Comparison of ENCODE assay signal across 8 cellular contexts in genomic region chr9:124126571-124127289, GRCh38.
A peak's percentile ranks its signal among the peaks of the same experiment; 100 is the strongest.
DNase-seq lines count a peak whose midpoint lies in the region; ATAC-seq and TF ChIP-seq lines count a peak whose summit lies in the region.

No MANE protein-coding gene starts in this region.

- no peaks in the 10 kb centered on the region for H3K36me3 Mint-ChIP-seq in CD8-positive, alpha-beta T cell
- H3K36me3 Mint-ChIP-seq in endodermal cell (ENCODE audit: low read depth): no peaks in the 10 kb centered on the region

- no peak overlapping the region for H3K9ac ChIP-seq in endodermal cell (ENCODE audit: extremely low read depth, low read length, poor library complexity, severe bottlenecking)

- POLR2A ChIA-PET in CD8-positive, alpha-beta T cell (lab: Charles Lee): no interaction called here

- no peak overlapping the region for H3K4me3 Mint-ChIP-seq in CD8-positive, alpha-beta T cell
- H3K4me3 Mint-ChIP-seq in endodermal cell: no peak overlapping the region

- peaks cover 4% of the 10 kb centered on the region for H3K4me1 Mint-ChIP-seq in CD8-positive, alpha-beta T cell (ENCODE audit: low read depth)
- H3K4me1 Mint-ChIP-seq in endodermal cell: peaks cover 5% of the 10 kb centered on the region

- no peaks in the 10 kb centered on the region for H3K27me3 ChIP-seq in CD8-positive, alpha-beta T cell (ENCODE audit: insufficient read depth, low read length)
- no peaks in the 10 kb centered on the region for H3K27me3 ChIP-seq in endodermal cell (ENCODE audit: control insufficient read depth, insufficient read depth, low read length, poor library complexity, severe bottlenecking)

- peak; percentile 56 for ATAC-seq in CD8-positive, alpha-beta T cell
- ATAC-seq in HG02678 (IDR thresholded peaks at IDR 0.05; ENCODE audit: unreplicated experiment) (peak; percentile 41), HG03196 (IDR thresholded peaks at IDR 0.05; ENCODE audit: unreplicated experiment) (no peak)

- peaks cover 2% of the 10 kb centered on the region for H3K9me3 Mint-ChIP-seq in CD8-positive, alpha-beta T cell
- H3K9me3 Mint-ChIP-seq in endodermal cell: no peaks in the 10 kb centered on the region

- H3K27ac Mint-ChIP-seq in CD8-positive, alpha-beta T cell: no peak overlapping the region
- H3K27ac Mint-ChIP-seq in endodermal cell: no peak overlapping the region

- no peaks in the 10 kb centered on the region for H3K4me1 ChIP-seq in CD8-positive, alpha-beta T cell (ENCODE audit: insufficient read depth, low read length)
- H3K4me1 ChIP-seq in endodermal cell (ENCODE audit: control insufficient read depth, insufficient read depth, low read length): peaks cover 5% of the 10 kb centered on the region

- WGBS in endodermal cell (ENCODE audit: insufficient coverage in 1 of 2, insufficient read length in 1 of 2), 2 experiments: 39 to 60% methylated on average over 9 to 17 of the region's 17 CpGs

- CTCF ChIA-PET in CD8-positive, alpha-beta T cell (lab: Charles Lee): interaction anchor here (0.6 to 4.0 kb wide), 28 partner anchors 9 to 410 kb away, joined by 3 to 20 read pairs (median 4); no protein-coding TSS in a partner anchor

- H3K36me3 ChIP-seq in CD8-positive, alpha-beta T cell (ENCODE audit: insufficient read depth, low read length): no peaks in the 10 kb centered on the region
- no peaks in the 10 kb centered on the region for H3K36me3 ChIP-seq in endodermal cell (ENCODE audit: control insufficient read depth, insufficient read depth, low read length)

- no peaks in the 10 kb centered on the region for H3K9me3 ChIP-seq in CD8-positive, alpha-beta T cell (ENCODE audit: low read length)
- H3K9me3 ChIP-seq in endodermal cell (ENCODE audit: control insufficient read depth, low read length): no peaks in the 10 kb centered on the region

- intact Hi-C loops in CD8-positive, alpha-beta T cell (cut with DNase I, micrococcal nuclease): loop anchor here (1.0 to 5.0 kb wide), 5 partner anchors 167 to 410 kb away; no protein-coding TSS in a partner anchor

- TF ChIP-seq CTCF in CD8-positive, alpha-beta T cell (IDR thresholded peaks at IDR 0.05): peak; percentile 98
- peak; percentile 99 for TF ChIP-seq CTCF in endodermal cell (conservative IDR thresholded peaks at IDR 0.05)

- DNase-seq in CD8-positive, alpha-beta T cell: peak; percentile 54 to 84 (median 73)
- DNase-seq in NOMO-1 (lab: John Stamatoyannopoulos, UW; ENCODE audit: unreplicated experiment in 2 of 2) (peak; percentile 21 to 46), endodermal cell (peak; percentile 95), mucosa of gallbladder (ENCODE audit: low spot score) (peak; percentile 67)
- peak; percentile 38 to 68 for DNase-seq in activated CD8-positive, alpha-beta memory T cell treated with anti-CD3 and anti-CD28 coated beads for 4 hours (ENCODE audit: low read depth in 2 of 2)
- peak; percentile 76 for DNase-seq in stimulated activated CD8-positive, alpha-beta memory T cell treated with anti-CD3 and anti-CD28 coated beads, Interleukin-7, amount 100 ng/mL, for 24 hours (ENCODE audit: low read depth)

- H3K27me3 Mint-ChIP-seq in CD8-positive, alpha-beta T cell (ENCODE audit: low read depth): peaks cover 8% of the 10 kb centered on the region
- H3K27me3 Mint-ChIP-seq in endodermal cell (ENCODE audit: insufficient read depth): no peaks in the 10 kb centered on the region

- H3K27ac ChIP-seq in CD8-positive, alpha-beta T cell (ENCODE audit: low read depth, low read length): no peak overlapping the region
- no peak overlapping the region for H3K27ac ChIP-seq in endodermal cell (ENCODE audit: low read depth, low read length)

- no peak overlapping the region for H3K4me3 ChIP-seq in CD8-positive, alpha-beta T cell (ENCODE audit: low read depth, low read length)
- H3K4me3 ChIP-seq in endodermal cell (ENCODE audit: low read length): no peak overlapping the region

Comparison
In these comparisons a context has a peak if more than half of its experiments do, and no peak if none do; other contexts are left out.
1. DNase-seq: peak in every context shown above with its lines; median percentile 95 in endodermal cell; 76 in stimulated activated CD8-positive, alpha-beta memory T cell treated with anti-CD3 and anti-CD28 coated beads, Interleukin-7, amount 100 ng/mL, for 24 hours; 73 in CD8-positive, alpha-beta T cell; 67 in mucosa of gallbladder; 53 in activated CD8-positive, alpha-beta memory T cell treated with anti-CD3 and anti-CD28 coated beads for 4 hours; 34 in NOMO-1.